ENCODE assay signal across 7 cellular contexts in the genomic region with DNA sequence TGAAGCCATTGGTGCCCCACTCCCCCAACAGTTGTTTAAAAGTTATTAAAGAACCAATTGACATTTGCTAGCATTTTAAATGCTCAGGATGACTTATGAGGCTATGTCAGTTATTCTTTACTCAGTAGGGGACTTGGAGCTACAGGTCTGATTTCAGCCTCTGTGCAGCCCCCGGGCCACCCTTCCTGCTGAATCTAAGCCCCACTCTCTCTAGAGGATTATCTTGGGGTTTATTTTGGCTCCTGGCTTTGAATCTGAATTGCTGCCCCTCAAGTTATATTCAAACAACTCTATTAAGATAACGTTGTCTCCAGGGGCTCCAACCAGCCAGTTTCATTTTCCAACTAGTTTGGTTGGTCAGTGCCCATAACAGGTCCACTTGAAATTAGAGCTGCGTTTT.
"Had no signal": no experiment of that assay in that cellular context is flagged by ENCODE, and none has a peak within 500 bp of the region (broad histone marks: within the 10 kb centered on the region; RNA-seq: fewer than 3 reads in every experiment).

No MANE protein-coding gene starts in this region.

- DNase-seq: GM23248, GOT3, H7, HCEC 1CT, IMR-90, KG1 had no signal

- H3K9ac ChIP-seq: GM23248 had no signal

- H2AFZ ChIP-seq: GM23248 had no signal

- H3K4me3 ChIP-seq: GM23248, K562 had no signal

- ATAC-seq: K562 had no signal

- H3K27ac ChIP-seq: GM23248 had no signal
